In the genomic region with DNA sequence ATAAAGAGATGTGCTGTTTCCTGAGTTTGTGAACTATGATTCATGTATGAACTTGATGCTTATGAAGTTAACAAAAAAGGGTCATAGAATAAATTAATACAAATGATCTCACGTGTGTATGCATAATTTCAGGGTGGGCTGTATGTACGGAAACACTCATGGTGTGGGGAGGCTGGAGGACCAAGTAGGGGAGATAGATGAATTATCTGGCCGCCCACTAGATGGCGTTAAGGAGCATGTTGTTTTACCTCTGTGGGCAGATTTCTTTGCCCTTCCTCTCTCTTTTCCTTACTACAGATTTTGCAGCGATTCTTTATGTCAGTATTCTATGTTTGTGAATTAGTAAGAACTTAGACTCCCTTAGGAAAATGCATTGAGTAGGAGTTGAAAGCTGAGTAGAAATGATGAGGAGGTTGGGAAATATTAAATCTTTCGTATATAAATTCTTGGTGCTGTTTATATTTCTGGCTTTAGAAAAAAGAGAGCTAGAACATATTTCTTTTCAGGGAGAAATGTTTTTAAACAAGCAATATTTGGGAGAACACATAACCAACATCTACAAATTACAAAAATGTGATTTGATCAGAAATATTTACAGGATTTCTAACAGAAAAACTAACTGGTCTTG, we compare ENCODE assay signal across 7 cellular contexts. TPM values are rescaled to one million over a fixed set of nuclear protein-coding genes. Genes with fewer than 3 reads are reported as not detected.
DNase-seq lines count a peak whose midpoint lies in the region; ATAC-seq and TF ChIP-seq lines count a peak whose summit lies in the region.

No MANE protein-coding gene starts in this region.

- POLR2A ChIA-PET in MCF 10A (lab: Yijun Ruan, JAX): interaction anchor here (1.0 kb wide), 1 partner anchor 387 kb away, joined by 3 read pairs; no protein-coding TSS in a partner anchor

- DNase-seq in GM04504 (ENCODE audit: low read depth): peak; percentile 20
- DNase-seq in MV-4-11 (lab: John Stamatoyannopoulos, UW): peak; percentile 35
- DNase-seq in T-helper 9 cell: peak; percentile 43
- DNase-seq in MCF 10A (ENCODE audit: unreplicated experiment): peak; percentile 72
- DNase-seq in left lobe of liver (ENCODE audit: low spot score): peak; percentile 61
- DNase-seq in stimulated activated CD8-positive, alpha-beta memory T cell treated with anti-CD3 and anti-CD28 coated beads, Interleukin-15, amount 100 ng/mL, for 48 hours (ENCODE audit: low read depth in 2 of 2): peak; percentile 16 to 23

- TF ChIP-seq CTCF in MCF 10A (IDR thresholded peaks at IDR 0.05; ENCODE audit: unreplicated experiment): peak; percentile 58

- no peaks in the 10 kb centered on the region for H3K4me1 Mint-ChIP-seq in MCF 10A (ENCODE audit: insufficient read depth, unreplicated experiment)

- peaks cover 7% of the 10 kb centered on the region for H3K9me3 Mint-ChIP-seq in MCF 10A (ENCODE audit: unreplicated experiment)

- no peaks in the 10 kb centered on the region for H3K36me3 Mint-ChIP-seq in MCF 10A (ENCODE audit: insufficient read depth, unreplicated experiment)

- H3K4me3 Mint-ChIP-seq in MCF 10A (ENCODE audit: unreplicated experiment): no peak overlapping the region

- peak; percentile 86 for ATAC-seq in GM21786 (IDR thresholded peaks at IDR 0.05; ENCODE audit: unreplicated experiment)
- peak; percentile 96 for ATAC-seq in left lobe of liver

- CTCF ChIA-PET in MCF 10A (lab: Yijun Ruan, JAX): interaction anchor here (0.6 to 5.0 kb wide), 40 partner anchors 8 to 1052 kb away, joined by 3 to 29 read pairs (median 3); a partner anchor contains a TSS

- intact Hi-C loops in MCF 10A (cut with micrococcal nuclease): loop anchor here (1.0 kb wide), 3 partner anchors 266 to 405 kb away; no protein-coding TSS in a partner anchor

- no TSS peak for BruUV-seq in MCF 10A (replicated peaks; lab: Mats Ljungman, UMichigan)

- H3K27ac Mint-ChIP-seq in MCF 10A (ENCODE audit: low read depth, unreplicated experiment): no peak overlapping the region

- no peaks in the 10 kb centered on the region for H3K27me3 Mint-ChIP-seq in MCF 10A (ENCODE audit: insufficient read depth, unreplicated experiment)

RNA-seq across cellular contexts. Expression of a gene that starts 47.4 kb away (rescaled TPM):
- total RNA-seq in MCF 10A (2022): 10.8 and 10.9 TPM in 2 replicates
- total RNA-seq in left lobe of liver: 17.2 TPM

Comparison
In these comparisons a context has a peak if more than half of its experiments do, and no peak if none do; other contexts are left out.
1. Peak in every context shown above with its lines: DNase-seq and ATAC-seq.
2. DNase-seq: peak in every context shown above with its lines; median percentile 72 in MCF 10A; 61 in left lobe of liver; 43 in T-helper 9 cell; 35 in MV-4-11; 20 in GM04504; 20 in stimulated activated CD8-positive, alpha-beta memory T cell treated with anti-CD3 and anti-CD28 coated beads, Interleukin-15, amount 100 ng/mL, for 48 hours.